Comparison of ENCODE assay signal across 30 cellular contexts in the genomic region with DNA sequence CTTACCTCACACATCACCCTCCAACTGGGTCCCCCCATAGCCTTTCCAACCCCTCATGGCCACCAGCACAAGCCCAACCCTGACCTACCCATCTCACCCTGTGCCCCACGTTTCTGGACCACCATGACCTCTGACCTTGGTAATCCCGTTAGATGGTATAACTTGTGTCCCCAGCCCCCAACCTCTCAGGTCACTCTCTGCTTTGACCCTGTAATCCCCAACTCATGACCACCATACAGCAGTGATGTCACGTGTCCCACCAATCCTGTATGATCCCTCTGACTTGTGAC. TPM values are rescaled to one million over a fixed set of nuclear protein-coding genes. Genes with fewer than 3 reads are reported as not detected.
"Had no signal": no experiment of that assay in that cellular context is flagged by ENCODE, and none has a peak within 500 bp of the region (broad histone marks: within the 10 kb centered on the region; RNA-seq: fewer than 3 reads in every experiment).

No MANE protein-coding gene starts in this region.

- H3K4me3 Mint-ChIP-seq: activated CD8-positive, alpha-beta memory T cell treated with anti-CD3 and anti-CD28 coated beads, Interleukin-2, amount 10 ng/mL, durations not matched to agents 7 days and 5 days; activated naive CD4-positive, alpha-beta T cell treated with anti-CD3 and anti-CD28 coated beads, Interleukin-2, amount 50 U/mL, for 24 hours; activated T-cell treated with anti-CD3 and anti-CD28 coated beads, Interleukin-2, amount 50 U/mL, for 24 hours; activated T-helper 1 cell treated with anti-CD3 and anti-CD28 coated beads, Interleukin-12 subunit alpha, Interleukin-12 subunit beta, Interleukin-2, Interleukin-4 antibody, amounts not matched to agents 30 ng/mL and 10 ng/mL and 1 ng/mL, durations not matched to agents 14 hours and 24 hours and 36 hours; brain; T-helper 2 cell treated with Interferon-gamma antibody and Interleukin-4, amounts not matched to agents 5 μg/mL and 100 μg/mL, for 36 hours; WTC11 had no signal

- H3K27ac ChIP-seq: cardiac muscle cell, KMS-11, SJCRH30 had no signal

- H3K9me3 Mint-ChIP-seq: activated naive CD4-positive, alpha-beta T cell treated with anti-CD3 and anti-CD28 coated beads, Interleukin-2, amount 50 U/mL, for 24 hours; activated T-cell treated with anti-CD3 and anti-CD28 coated beads, Interleukin-2, amount 50 U/mL, for 24 hours; activated T-helper 1 cell treated with anti-CD3 and anti-CD28 coated beads, Interleukin-12 subunit alpha, Interleukin-12 subunit beta, Interleukin-2, Interleukin-4 antibody, amounts not matched to agents 30 ng/mL and 10 ng/mL and 1 ng/mL, durations not matched to agents 14 hours and 24 hours and 36 hours; brain; T-helper 2 cell treated with Interferon-gamma antibody and Interleukin-4, amounts not matched to agents 5 μg/mL and 100 μg/mL, for 36 hours; WTC11 had no signal

- H3K4me1 ChIP-seq: SJCRH30 had no signal

- H3K4me3 ChIP-seq: cardiac muscle cell, SJCRH30 had no signal

- H3K9ac ChIP-seq: KMS-11, SK-N-SH had no signal

- DNase-seq: activated CD4-positive, alpha-beta T cell treated with anti-CD3 and anti-CD28 coated beads for 48 hours; activated CD4-positive, alpha-beta T cell treated with anti-CD3 and anti-CD28 coated beads, Interleukin-2, amount 50 U/mL, for 48 hours; activated CD4-positive, CD25-positive, alpha-beta regulatory T cell treated with anti-CD3 and anti-CD28 coated beads, Interleukin-2, amount 50 U/mL, for 72 hours; activated CD8-positive, alpha-beta memory T cell treated with anti-CD3 and anti-CD28 coated beads, Interleukin-2, amount 10 ng/mL, durations not matched to agents 7 days and 5 days; activated effector memory CD4-positive, alpha-beta T cell treated with Interleukin-2 at 50 U/mL for 16 hours; activated naive CD4-positive, alpha-beta T cell; activated T-cell treated with anti-CD3 and anti-CD28 coated beads, Interleukin-2, amount 50 U/mL, for 24 hours; aorta; cerebellar nuclear complex; NCI-H1092; NCI-H1417; NCI-H1930; NCI-H2171; NCI-H2227 treated with DMSO at 0.1 percent for 48 hours; NCI-H510A; NCI-H526 treated with DMSO at 0.1 percent for 48 hours; NCI-H82; Right ventricle myocardium superior; SJCRH30 had no signal

- H3K36me3 Mint-ChIP-seq: activated CD8-positive, alpha-beta memory T cell treated with anti-CD3 and anti-CD28 coated beads, Interleukin-2, amount 10 ng/mL, durations not matched to agents 7 days and 5 days; activated naive CD4-positive, alpha-beta T cell treated with anti-CD3 and anti-CD28 coated beads, Interleukin-2, amount 50 U/mL, for 24 hours had no signal

- H3K27me3 ChIP-seq: cardiac muscle cell had no signal

- H3K27ac Mint-ChIP-seq: activated CD8-positive, alpha-beta memory T cell treated with anti-CD3 and anti-CD28 coated beads, Interleukin-2, amount 10 ng/mL, durations not matched to agents 7 days and 5 days; activated naive CD4-positive, alpha-beta T cell treated with anti-CD3 and anti-CD28 coated beads, Interleukin-2, amount 50 U/mL, for 24 hours; activated T-cell treated with anti-CD3 and anti-CD28 coated beads, Interleukin-2, amount 50 U/mL, for 24 hours; activated T-helper 1 cell treated with anti-CD3 and anti-CD28 coated beads, Interleukin-12 subunit alpha, Interleukin-12 subunit beta, Interleukin-2, Interleukin-4 antibody, amounts not matched to agents 30 ng/mL and 10 ng/mL and 1 ng/mL, durations not matched to agents 14 hours and 24 hours and 36 hours; T-helper 2 cell treated with Interferon-gamma antibody and Interleukin-4, amounts not matched to agents 5 μg/mL and 100 μg/mL, for 36 hours; WTC11 had no signal

- H3K9me3 ChIP-seq: SJCRH30, SK-N-SH had no signal

- H3K4me1 Mint-ChIP-seq: activated CD8-positive, alpha-beta memory T cell treated with anti-CD3 and anti-CD28 coated beads, Interleukin-2, amount 10 ng/mL, durations not matched to agents 7 days and 5 days; activated naive CD4-positive, alpha-beta T cell treated with anti-CD3 and anti-CD28 coated beads, Interleukin-2, amount 50 U/mL, for 24 hours; brain had no signal

- H3K4me2 ChIP-seq: KMS-11, SK-N-SH had no signal

RNA-seq across cellular contexts. Expression of gene KLC3, which starts 8.5 kb away (rescaled TPM):
- total RNA-seq: activated CD8-positive, alpha-beta memory T cell treated with anti-CD3 and anti-CD28 coated beads, Interleukin-2, amount 10 ng/mL, durations not matched to agents 7 days and 5 days; activated T-helper 1 cell treated with anti-CD3 and anti-CD28 coated beads, Interleukin-12 subunit alpha, Interleukin-12 subunit beta, Interleukin-2, Interleukin-4 antibody, amounts not matched to agents 30 ng/mL and 10 ng/mL and 1 ng/mL, durations not matched to agents 14 hours and 24 hours and 36 hours; aorta; OCI-LY7; Right ventricle myocardium superior; SJCRH30; T-helper 1 cell treated with Interleukin-12 subunit alpha and Interleukin-12 subunit beta and Interleukin-4 antibody, amounts not matched to agents 30 ng/mL and 1 ng/mL, for 36 hours had no signal

RNA-seq across cellular contexts. Expression of gene CKM, which starts 26.4 kb away (rescaled TPM):
- total RNA-seq: activated CD8-positive, alpha-beta memory T cell treated with anti-CD3 and anti-CD28 coated beads, Interleukin-2, amount 10 ng/mL, durations not matched to agents 7 days and 5 days; activated T-helper 1 cell treated with anti-CD3 and anti-CD28 coated beads, Interleukin-12 subunit alpha, Interleukin-12 subunit beta, Interleukin-2, Interleukin-4 antibody, amounts not matched to agents 30 ng/mL and 10 ng/mL and 1 ng/mL, durations not matched to agents 14 hours and 24 hours and 36 hours; aorta; MCF 10A; OCI-LY7; T-helper 1 cell treated with Interleukin-12 subunit alpha and Interleukin-12 subunit beta and Interleukin-4 antibody, amounts not matched to agents 30 ng/mL and 1 ng/mL, for 36 hours; WTC11 had no signal
